In genomic region chr21:45130324-45130774, GRCh38 we compare ENCODE assay signal across 10 cellular contexts. TPM values are rescaled to one million over a fixed set of nuclear protein-coding genes. Genes with fewer than 3 reads are reported as not detected.
A peak's percentile ranks its signal among the peaks of the same experiment; 100 is the strongest.
DNase-seq lines count a peak whose midpoint lies in the region; ATAC-seq and TF ChIP-seq lines count a peak whose summit lies in the region.
"Had no signal": no experiment of that assay in that cellular context is flagged by ENCODE, and none has a peak within 500 bp of the region (broad histone marks: within the 10 kb centered on the region; RNA-seq: fewer than 3 reads in every experiment).

No MANE protein-coding gene starts in this region.

- peaks cover 25% of the 10 kb centered on the region for H3K36me3 ChIP-seq in BLaER1
- H3K36me3 ChIP-seq in osteoblast (ENCODE audit: insufficient read depth, low read length): no peaks in the 10 kb centered on the region
- H3K36me3 ChIP-seq: pancreas had no signal

- peak overlapping the region; percentile 39; the same call in 1 of the 2 replicates for H3K9ac ChIP-seq in BLaER1

- H3K4me3 ChIP-seq in BLaER1 (no peak overlapping the region), osteoblast (ENCODE audit: insufficient read depth, low read length) (peak overlapping the region; percentile 64)
- H3K4me3 ChIP-seq: pancreas had no signal

- H4K20me1 ChIP-seq in BLaER1: peaks cover 93% of the 10 kb centered on the region
- peaks cover 12% of the 10 kb centered on the region for H4K20me1 ChIP-seq in osteoblast (ENCODE audit: insufficient read depth, low read length)

- no peak for ATAC-seq in GM19467 (IDR thresholded peaks at IDR 0.05; ENCODE audit: unreplicated experiment)

- H3K4me2 ChIP-seq in BLaER1: peak overlapping the region; percentile 95
- H3K4me2 ChIP-seq in osteoblast (ENCODE audit: insufficient read depth, low read length): peak overlapping the region; percentile 87

- DNase-seq in NCI-H460 (ENCODE audit: extremely low read depth, low read depth) (peak; percentile 40), dermis blood vessel endothelial cell (peak; percentile 59), osteoblast (ENCODE audit: insufficient read length, low spot score, missing footprints) (peak; percentile 93), foreskin melanocyte (no peak), middle frontal gyrus (ENCODE audit: extremely low spot score, low spot score) (no peak), NCI-H1417 (lab: John Stamatoyannopoulos, UW) (no peak)
- DNase-seq: activated effector memory CD4-positive, alpha-beta T cell treated with Interleukin-2 at 50 U/mL for 16 hours; pancreas had no signal

- H3K4me1 ChIP-seq in BLaER1: peaks cover 96% of the 10 kb centered on the region
- H3K4me1 ChIP-seq in osteoblast (ENCODE audit: insufficient read depth, low read length): peaks cover 37% of the 10 kb centered on the region
- H3K4me1 ChIP-seq: pancreas had no signal

- H3K27me3 ChIP-seq in BLaER1 (no peaks in the 10 kb centered on the region), osteoblast (ENCODE audit: insufficient read depth, low read length) (no peaks in the 10 kb centered on the region)
- H3K27me3 ChIP-seq: pancreas had no signal

- no peak overlapping the region for H3K27ac ChIP-seq in BLaER1
- peak overlapping the region; percentile 83 for H3K27ac ChIP-seq in osteoblast (ENCODE audit: low read depth, low read length)

- no peaks in the 10 kb centered on the region for H3K9me3 ChIP-seq in BLaER1
- H3K9me3 ChIP-seq in osteoblast (ENCODE audit: low read depth, low read length): no peaks in the 10 kb centered on the region
- H3K9me3 ChIP-seq: pancreas had no signal

- no peak for TF ChIP-seq CTCF in osteoblast (IDR thresholded peaks at IDR 0.05; ENCODE audit: extremely low read depth, low read depth, low read length)

- H2AFZ ChIP-seq in osteoblast (ENCODE audit: low read length): peak overlapping the region; percentile 43

- peaks cover 23% of the 10 kb centered on the region for H3K79me2 ChIP-seq in osteoblast (ENCODE audit: insufficient read depth, low read length)

RNA-seq across cellular contexts. Expression of gene ADARB1, which starts 56.0 kb away (rescaled TPM):
- total RNA-seq in NCI-H460 (2014; rRNA removed; shearing (Covaris generic)): 33.6 and 36.6 TPM in 2 replicates
- polyA plus RNA-seq in NCI-H460 (2014; cell fraction: nucleus; rRNA removed): 34.3 and 37.8 TPM in 2 replicates
- 27.0 and 32.0 TPM in 2 replicates for total RNA-seq in dermis blood vessel endothelial cell
- 19.5 and 28.9 TPM in 2 replicates for total RNA-seq in osteoblast

Comparison
In these comparisons a context has a peak if more than half of its experiments do, and no peak if none do; other contexts are left out.
1. DNase-seq: peak in NCI-H460 (single experiment), dermis blood vessel endothelial cell (single experiment) and osteoblast (single experiment); none in foreskin melanocyte (single experiment), middle frontal gyrus (single experiment) and NCI-H1417 (0 of 3).